ENCODE assay signal across 1 cellular context in genomic region chr4:156815717-156816319, GRCh38.
TF ChIP-seq lines count a peak whose summit lies in the region.

No MANE protein-coding gene starts in this region.

TF ChIP-seq in HEK293, 187 proteins besides CTCF, POLR2A, EP300 and RAD21 (continued from another document and continues in another):
- TF ChIP-seq GFI1B (tag by site-specific recombination; IDR thresholded peaks at IDR 0.05) (peak; percentile 75), ZNF596 (tag by site-specific recombination; IDR thresholded peaks at IDR 0.05) (peak; percentile 50; the same call in 1 of the 2 replicates), ZEB2 (tag by site-specific recombination; IDR thresholded peaks at IDR 0.05) (peak; percentile 78), SP2 (tag by site-specific recombination; IDR thresholded peaks at IDR 0.05) (0 out of 2 replicates have a peak, but pooled peaks have one; percentile 8), ZNF449 (tag by site-specific recombination; IDR thresholded peaks at IDR 0.05) (peak; percentile 17; the same call in 1 of the 2 replicates), ZNF629 (tag by site-specific recombination; IDR thresholded peaks at IDR 0.05) (peak; percentile 61), ZNF580 (tag by site-specific recombination; IDR thresholded peaks at IDR 0.05) (peak; percentile 65; the same call in 1 of the 2 replicates), ZFHX2 (tag by site-specific recombination; conservative IDR thresholded peaks at IDR 0.05) (no peak), ELK4 (IDR thresholded peaks at IDR 0.05; ENCODE audit: borderline replicate concordance, low read depth, low read length) (no peak), ZNF2 (tag by site-specific recombination; IDR thresholded peaks at IDR 0.05) (peak; percentile 29; the same call in 1 of the 2 replicates), ZBTB44 (tag by site-specific recombination; IDR thresholded peaks at IDR 0.05) (0 out of 2 replicates have a peak, but pooled peaks have one; percentile 68), TSHZ1 (tag by site-specific recombination; IDR thresholded peaks at IDR 0.05; ENCODE audit: borderline replicate concordance) (peak; percentile 85), GLI2 (tag by site-specific recombination; IDR thresholded peaks at IDR 0.05; ENCODE audit: borderline replicate concordance, low read depth) (peak; percentile 83; the same call in 1 of the 2 replicates), PRDM1 (tag by site-specific recombination; IDR thresholded peaks at IDR 0.05) (peak; percentile 26; the same call in 1 of the 2 replicates), ZNF302 (tag by site-specific recombination; IDR thresholded peaks at IDR 0.05; ENCODE audit: low read depth) (no peak), ZNF639 (tag by site-specific recombination; IDR thresholded peaks at IDR 0.05) (peak; percentile 76; the same call in 1 of the 2 replicates), ZNF221 (tag by site-specific recombination; IDR thresholded peaks at IDR 0.05; ENCODE audit: borderline replicate concordance) (no peak), ZSCAN30 (tag by site-specific recombination; IDR thresholded peaks at IDR 0.05) (peak; percentile 46; the same call in 1 of the 2 replicates), MZF1 (tag by site-specific recombination; IDR thresholded peaks at IDR 0.05; ENCODE audit: borderline replicate concordance) (peak; percentile 62; the same call in 1 of the 2 replicates), PRDM6 (tag by site-specific recombination; IDR thresholded peaks at IDR 0.05) (peak; percentile 99), SCRT2 (tag by site-specific recombination; IDR thresholded peaks at IDR 0.05) (peak; percentile 78), PATZ1 (tag by site-specific recombination; IDR thresholded peaks at IDR 0.05) (peak; percentile 23; the same call in 1 of the 2 replicates), ZBTB1 (tag by site-specific recombination; IDR thresholded peaks at IDR 0.05) (peak; percentile 27; the same call in 1 of the 2 replicates), ZBTB17 (tag by site-specific recombination; IDR thresholded peaks at IDR 0.05) (peak; percentile 64), SP7 (tag by site-specific recombination; IDR thresholded peaks at IDR 0.05) (peak; percentile 93), PRDM4 (tag by site-specific recombination; IDR thresholded peaks at IDR 0.05) (peak; percentile 90), ZNF18 (tag by site-specific recombination; IDR thresholded peaks at IDR 0.05) (peak; percentile 56; the same call in 1 of the 2 replicates), ZNF549 (tag by site-specific recombination; IDR thresholded peaks at IDR 0.05) (no peak), ZNF416 (tag by site-specific recombination; IDR thresholded peaks at IDR 0.05) (no peak), GLIS1 (tag by site-specific recombination; IDR thresholded peaks at IDR 0.05) (peak; percentile 88), ZNF37A (tag by site-specific recombination; IDR thresholded peaks at IDR 0.05) (no peak), ZNF335 (tag by site-specific recombination; conservative IDR thresholded peaks at IDR 0.05) (peak; percentile 39), IKZF3 (tag by site-specific recombination; IDR thresholded peaks at IDR 0.05) (peak; percentile 92), KLF16 (tag by site-specific recombination; IDR thresholded peaks at IDR 0.05) (no peak), KLF9 (tag by site-specific recombination; IDR thresholded peaks at IDR 0.05; ENCODE audit: low read depth) (peak; percentile 14; the same call in 1 of the 2 replicates), ZBTB21 (tag by site-specific recombination; IDR thresholded peaks at IDR 0.05) (no peak), ZFP69B (tag by site-specific recombination; IDR thresholded peaks at IDR 0.05) (no peak)
